Comparison of ENCODE assay signal across 23 cellular contexts in genomic region chr2:19292007-19292406, GRCh38.
DNase-seq lines count a peak whose midpoint lies in the region; ATAC-seq and TF ChIP-seq lines count a peak whose summit lies in the region.
"Had no signal": no experiment of that assay in that cellular context is flagged by ENCODE, and none has a peak within 500 bp of the region (broad histone marks: within the 10 kb centered on the region; RNA-seq: fewer than 3 reads in every experiment).

No MANE protein-coding gene starts in this region.

- intact Hi-C loops in MCF 10A (cut with micrococcal nuclease) (no loop called here), breast epithelium (cut with DNase I; ENCODE audit: low total_unique reads) (no loop called here), left ventricle myocardium superior (cut with micrococcal nuclease) (no loop called here)

- H3K9ac ChIP-seq in subcutaneous abdominal adipose tissue (ENCODE audit: low read length in 5 of 5), result peak overlapping the region in 1 of 5 donors; percentile 4
- H3K9ac ChIP-seq: BLaER1 had no signal

- H3K4me1 ChIP-seq in breast epithelium (no peaks in the 10 kb centered on the region), subcutaneous abdominal adipose tissue (ENCODE audit: control insufficient read depth in 5 of 5, insufficient read depth in 5 of 5, low read length in 5 of 5) (peaks cover 0 to 11% (median 8%) of the 10 kb centered on the region in 5 donors)
- H3K4me1 ChIP-seq: BLaER1, SJSA1, testis had no signal

- H3K36me3 ChIP-seq in breast epithelium (no peaks in the 10 kb centered on the region), subcutaneous abdominal adipose tissue (ENCODE audit: control insufficient read depth in 5 of 5, insufficient read depth in 5 of 5, low read length in 5 of 5) (no peaks in the 10 kb centered on the region)
- H3K36me3 ChIP-seq: BLaER1, SJSA1 had no signal

- peak overlapping the region; percentile 59 for H3K27ac Mint-ChIP-seq in MCF 10A (ENCODE audit: low read depth, unreplicated experiment)
- peak overlapping the region; percentile 14 for H3K27ac Mint-ChIP-seq in T-helper 17 cell
- H3K27ac Mint-ChIP-seq: natural killer cell had no signal

- no peaks in the 10 kb centered on the region for H3K9me3 ChIP-seq in breast epithelium
- no peaks in the 10 kb centered on the region for H3K9me3 ChIP-seq in T-helper 17 cell (ENCODE audit: control insufficient read depth, low read length, poor library complexity, severe bottlenecking)
- H3K9me3 ChIP-seq in subcutaneous abdominal adipose tissue (ENCODE audit: control insufficient read depth in 5 of 5, low read length in 5 of 5), result no peaks in the 10 kb centered on the region
- H3K9me3 ChIP-seq: BLaER1, SJSA1, testis had no signal

- H3K27me3 Mint-ChIP-seq in MCF 10A (ENCODE audit: insufficient read depth, unreplicated experiment), result no peaks in the 10 kb centered on the region
- no peaks in the 10 kb centered on the region for H3K27me3 Mint-ChIP-seq in T-helper 17 cell

- H3K4me3 ChIP-seq in breast epithelium (no peak overlapping the region), subcutaneous abdominal adipose tissue (ENCODE audit: low read depth in 1 of 5, low read length in 5 of 5) (peak overlapping the region in 3 of 5 donors; percentile 23 to 63 (median 37))
- H3K4me3 ChIP-seq: BLaER1, SJSA1, testis had no signal

- TF ChIP-seq CTCF in MCF 10A (IDR thresholded peaks at IDR 0.05; ENCODE audit: unreplicated experiment) (no peak), breast epithelium (IDR thresholded peaks at IDR 0.05) (no peak)

- H3K4me1 Mint-ChIP-seq in MCF 10A (ENCODE audit: insufficient read depth, unreplicated experiment), result peaks cover 7% of the 10 kb centered on the region
- peaks cover 8% of the 10 kb centered on the region for H3K4me1 Mint-ChIP-seq in T-helper 17 cell

- ATAC-seq in T-helper 17 cell, result no peak
- peak; percentile 84 for ATAC-seq in left ventricle myocardium superior
- no peak for ATAC-seq in HG02870 (IDR thresholded peaks at IDR 0.05; ENCODE audit: unreplicated experiment)
- ATAC-seq: activated T-cell treated with anti-CD3 and anti-CD28 coated beads, Interleukin-2, amount 50 U/mL, for 4 hours; natural killer cell; Panc1 had no signal

- H3K9me3 Mint-ChIP-seq in MCF 10A (ENCODE audit: unreplicated experiment), result no peaks in the 10 kb centered on the region
- H3K9me3 Mint-ChIP-seq: activated T-cell treated with anti-CD3 and anti-CD28 coated beads, Interleukin-2, amount 50 U/mL, for 4 hours had no signal

- H3K27me3 ChIP-seq in breast epithelium (no peaks in the 10 kb centered on the region), subcutaneous abdominal adipose tissue (ENCODE audit: control insufficient read depth in 5 of 5, insufficient read depth in 4 of 5, low read length in 5 of 5) (no peaks in the 10 kb centered on the region)
- H3K27me3 ChIP-seq: BLaER1, SJSA1, testis had no signal

- DNase-seq in MCF 10A (ENCODE audit: unreplicated experiment), result no peak
- no peak for DNase-seq in breast epithelium (ENCODE audit: low spot score in 2 of 2)
- DNase-seq in T-helper 17 cell, result no peak
- DNase-seq in left ventricle myocardium superior, result peak; percentile 31
- DNase-seq in NCI-H446 (lab: John Stamatoyannopoulos, UW), result no peak
- DNase-seq in AML-193 (lab: John Stamatoyannopoulos, UW), result no peak
- DNase-seq: activated CD4-positive, alpha-beta T cell treated with anti-CD3 and anti-CD28 coated beads for 48 hours; activated naive CD4-positive, alpha-beta T cell treated with Interleukin-2 at 50 U/mL for 16 hours; activated T-cell treated with anti-CD3 and anti-CD28 coated beads, Interleukin-2, amount 50 U/mL, for 4 hours; caudate nucleus; HCEC 1CT; natural killer cell; NCI-H2081 treated with DMSO at 0.1 percent for 48 hours; NCI-H345; stimulated activated CD4-positive, alpha-beta T cell treated with anti-CD3 and anti-CD28 coated beads, Interleukin-12 subunit alpha, Interleukin-12 subunit beta, amount 100 ng/mL, for 4 hours; stimulated activated CD4-positive, alpha-beta T cell treated with anti-CD3 and anti-CD28 coated beads, Interleukin-4, amount 100 ng/mL, for 4 hours; stimulated activated naive CD4-positive, alpha-beta T cell; testis had no signal

- POLR2A ChIA-PET in MCF 10A (lab: Yijun Ruan, JAX), result no interaction called here

- no TSS peak for BruUV-seq in MCF 10A (replicated peaks; lab: Mats Ljungman, UMichigan)

- H3K4me3 Mint-ChIP-seq in MCF 10A (ENCODE audit: unreplicated experiment) (no peak overlapping the region), T-helper 17 cell (no peak overlapping the region)
- H3K4me3 Mint-ChIP-seq: activated T-cell treated with anti-CD3 and anti-CD28 coated beads, Interleukin-2, amount 50 U/mL, for 4 hours; natural killer cell had no signal

- CTCF ChIA-PET in MCF 10A (lab: Yijun Ruan, JAX), result interaction anchor here (0.6 to 1.0 kb wide), 2 partner anchors 24 to 285 kb away, joined by 3 read pairs; no protein-coding TSS in a partner anchor

- H3K27ac ChIP-seq in breast epithelium (no peak overlapping the region), subcutaneous abdominal adipose tissue (ENCODE audit: low read depth, low read length) (no peak overlapping the region)
- H3K27ac ChIP-seq: BLaER1, SJSA1, testis had no signal

- TF ChIP-seq POLR2A in breast epithelium (IDR thresholded peaks at IDR 0.05), result no peak

- H3K36me3 Mint-ChIP-seq in MCF 10A (ENCODE audit: insufficient read depth, unreplicated experiment) (no peaks in the 10 kb centered on the region), T-helper 17 cell (ENCODE audit: low read depth) (peaks cover 4% of the 10 kb centered on the region)
- H3K36me3 Mint-ChIP-seq: natural killer cell had no signal

Comparison
In these comparisons a context has a peak if more than half of its experiments do, and no peak if none do; other contexts are left out.
1. H3K4me3 ChIP-seq: peak in subcutaneous abdominal adipose tissue (3 of 5); none in breast epithelium (0 of 3).